Comparison of ENCODE assay signal across 13 cellular contexts in the genomic region with DNA sequence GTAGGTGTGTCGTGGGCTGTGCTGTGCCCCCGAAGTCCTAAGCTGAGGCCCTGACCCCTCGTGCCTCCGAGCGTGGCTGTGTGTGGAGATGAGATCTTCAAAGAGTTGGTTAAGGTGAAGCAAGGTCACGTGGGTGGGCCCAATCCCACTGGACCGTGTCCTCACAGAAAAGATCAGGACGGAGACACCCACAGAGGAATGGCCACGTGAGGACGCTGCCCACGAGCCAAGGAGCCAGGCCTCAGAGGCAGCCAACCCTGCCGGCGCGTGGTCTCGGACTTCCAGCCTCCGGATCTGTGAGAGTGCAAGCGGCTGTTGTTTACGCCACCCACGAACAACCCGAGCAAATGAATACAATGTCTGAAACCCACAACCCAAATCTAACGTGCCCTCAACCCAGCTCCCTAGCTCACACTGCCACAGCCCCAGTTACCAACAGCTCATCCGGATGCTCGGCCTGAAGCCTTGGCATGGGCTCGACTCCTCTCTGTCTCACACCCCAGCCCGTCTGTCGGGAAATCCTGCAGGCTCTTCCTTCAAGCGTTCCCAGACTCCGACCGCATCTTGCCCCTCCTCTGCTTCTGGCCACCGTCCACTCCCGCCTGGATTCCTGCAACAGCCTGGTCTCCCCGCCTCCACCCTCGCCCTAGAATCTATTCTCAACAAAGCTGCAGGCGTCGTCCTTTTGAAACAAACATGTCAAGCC. TPM values are rescaled to one million over a fixed set of nuclear protein-coding genes. Genes with fewer than 3 reads are reported as not detected.
DNase-seq lines count a peak whose midpoint lies in the region; ATAC-seq and TF ChIP-seq lines count a peak whose summit lies in the region.
"Had no signal": no experiment of that assay in that cellular context is flagged by ENCODE, and none has a peak within 500 bp of the region (broad histone marks: within the 10 kb centered on the region; RNA-seq: fewer than 3 reads in every experiment).

No MANE protein-coding gene starts in this region.

- TF ChIP-seq CTCF in astrocyte of the spinal cord (IDR thresholded peaks at IDR 0.05; ENCODE audit: low read depth, low read length) = no peak

- ATAC-seq in left cardiac atrium (peak; percentile 42 to 75), HG03520 (IDR thresholded peaks at IDR 0.05; ENCODE audit: unreplicated experiment) (no peak)
- ATAC-seq: naive thymus-derived CD8-positive, alpha-beta T cell had no signal

- no peak overlapping the region for H3K4me3 ChIP-seq in astrocyte of the spinal cord (ENCODE audit: low read depth, low read length)
- H3K4me3 ChIP-seq: SJSA1 had no signal

- peak; percentile 76 for DNase-seq in AG20443 (ENCODE audit: low spot score)
- DNase-seq in astrocyte of the spinal cord (ENCODE audit: low read depth, low spot score) = peak; percentile 26
- peak; percentile 63 for DNase-seq in left cardiac atrium
- peak; percentile 6 for DNase-seq in pons (ENCODE audit: low spot score)
- DNase-seq in cortex of kidney (lab: John Stamatoyannopoulos, UW) = no peak
- no peak for DNase-seq in foreskin melanocyte
- no peak for DNase-seq in H4 (ENCODE audit: low spot score)
- DNase-seq: Kasumi-1, NCI-H2029, NCI-H82 had no signal

- intact Hi-C loops in left cardiac atrium (cut with DNase I) = no loop called here

- in situ Hi-C loops in astrocyte of the spinal cord (cut with HindIII; ENCODE audit: low sequenced_read_pairs) = no loop called here

RNA-seq across cellular contexts. Expression of a gene that starts 35.5 kb away (rescaled TPM):
- 1 to 10 TPM; 6.1 to 6.6 TPM for total RNA-seq in left cardiac atrium
- 13.8 and 22.2 TPM in 2 replicates for total RNA-seq in H4 (2014; rRNA removed; shearing (Covaris generic))

RNA-seq across cellular contexts. Expression of a gene that starts 59.8 kb away (rescaled TPM):
- 1 to 10 TPM; 3.7 to 4.4 TPM for total RNA-seq in left cardiac atrium
- 4.7 and 7.9 TPM in 2 replicates for total RNA-seq in H4 (2014; rRNA removed; shearing (Covaris generic))

Comparison
In these comparisons a context has a peak if more than half of its experiments do, and no peak if none do; other contexts are left out.
1. DNase-seq: peak in AG20443 (single experiment), astrocyte of the spinal cord (single experiment), left cardiac atrium (single experiment) and pons (single experiment); none in cortex of kidney (single experiment), foreskin melanocyte (single experiment) and H4 (single experiment).